19 cellular contexts compared by ENCODE assay signal in the genomic region with DNA sequence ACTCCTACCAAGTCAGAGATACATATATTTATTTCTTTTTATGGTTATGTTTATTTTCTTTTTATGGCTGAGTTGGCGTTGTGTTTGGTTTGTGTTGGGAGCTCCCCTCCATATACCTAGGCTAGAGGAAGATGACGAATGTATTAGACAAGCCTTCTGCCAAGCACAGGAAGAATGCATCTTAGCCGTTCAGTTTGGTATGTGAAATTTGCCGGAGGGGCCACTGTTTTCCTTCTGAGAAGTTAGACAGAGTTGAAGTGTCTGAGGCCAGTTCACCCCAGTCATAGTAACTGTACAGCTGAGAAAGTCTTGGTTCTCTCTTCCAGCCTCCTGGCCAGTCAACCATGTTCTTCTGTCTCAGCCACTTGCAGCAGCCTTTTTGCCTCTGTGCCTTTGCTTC. TPM values are rescaled to one million over a fixed set of nuclear protein-coding genes. Genes with fewer than 3 reads are reported as not detected.
DNase-seq lines count a peak whose midpoint lies in the region; ATAC-seq, FAIRE-seq and TF ChIP-seq lines count a peak whose summit lies in the region.
"Had no signal": no experiment of that assay in that cellular context is flagged by ENCODE, and none has a peak within 500 bp of the region (broad histone marks: within the 10 kb centered on the region; RNA-seq: fewer than 3 reads in every experiment).

No MANE protein-coding gene starts in this region.

- peaks cover 28% of the 10 kb centered on the region for H3K36me3 ChIP-seq in MG63
- H3K36me3 ChIP-seq in bronchial epithelial cell (ENCODE audit: control insufficient read depth, insufficient read depth, low read length): no peaks in the 10 kb centered on the region
- no peaks in the 10 kb centered on the region for H3K36me3 ChIP-seq in lower lobe of right lung
- H3K36me3 ChIP-seq: colonic mucosa, right atrium auricular region, thyroid gland had no signal

- H3K4me3 ChIP-seq in AG04449 (ENCODE audit: low read depth, low read length) (no peak overlapping the region), MG63 (no peak overlapping the region), bronchial epithelial cell (ENCODE audit: low read depth, low read length) (no peak overlapping the region), lower lobe of right lung (no peak overlapping the region)
- H3K4me3 ChIP-seq: A549, colonic mucosa, right atrium auricular region, thyroid gland had no signal

- H3K4me3 Mint-ChIP-seq in activated CD4-positive, alpha-beta T cell treated with anti-CD3 and anti-CD28 coated beads, Interleukin-2, amount 10 ng/mL, durations not matched to agents 24 days and 14 days: no peak overlapping the region
- H3K4me3 Mint-ChIP-seq: CD4-positive, alpha-beta memory T cell had no signal

- H3K4me1 ChIP-seq in lower lobe of right lung: peaks cover 48% of the 10 kb centered on the region
- H3K4me1 ChIP-seq: colonic mucosa had no signal

- H3K27me3 Mint-ChIP-seq in activated CD4-positive, alpha-beta T cell treated with anti-CD3 and anti-CD28 coated beads, Interleukin-2, amount 10 ng/mL, durations not matched to agents 24 days and 14 days: peaks cover 68% of the 10 kb centered on the region

- H3K27ac Mint-ChIP-seq in activated CD4-positive, alpha-beta T cell treated with anti-CD3 and anti-CD28 coated beads, Interleukin-2, amount 10 ng/mL, durations not matched to agents 24 days and 14 days: no peak overlapping the region
- H3K27ac Mint-ChIP-seq: CD4-positive, alpha-beta memory T cell had no signal

- H3K27me3 ChIP-seq in MG63 (no peaks in the 10 kb centered on the region), bronchial epithelial cell (ENCODE audit: control insufficient read depth, insufficient read depth, low read length) (no peaks in the 10 kb centered on the region), lower lobe of right lung (ENCODE audit: low read depth) (no peaks in the 10 kb centered on the region)
- H3K27me3 ChIP-seq: colonic mucosa, right atrium auricular region, thyroid gland had no signal

- no peaks in the 10 kb centered on the region for H3K4me1 Mint-ChIP-seq in activated CD4-positive, alpha-beta T cell treated with anti-CD3 and anti-CD28 coated beads, Interleukin-2, amount 10 ng/mL, durations not matched to agents 24 days and 14 days
- H3K4me1 Mint-ChIP-seq: CD4-positive, alpha-beta memory T cell had no signal

- intact Hi-C loops in activated CD4-positive, alpha-beta T cell treated with anti-CD3 and anti-CD28 coated beads, Interleukin-2, amount 10 ng/mL, durations not matched to agents 24 days and 14 days (cut with micrococcal nuclease): no loop called here
- intact Hi-C loops in lower lobe of right lung (cut with DNase I): no loop called here

- POLR2A ChIA-PET in AG04449 (lab: Yijun Ruan, JAX): interaction anchor here (0.7 to 1.5 kb wide), 3 partner anchors 11 to 66 kb away, joined by 3 to 4 read pairs (median 3); no protein-coding TSS in a partner anchor

- no peaks in the 10 kb centered on the region for H3K9me3 Mint-ChIP-seq in activated CD4-positive, alpha-beta T cell treated with anti-CD3 and anti-CD28 coated beads, Interleukin-2, amount 10 ng/mL, durations not matched to agents 24 days and 14 days

- no peak overlapping the region for H3K27ac ChIP-seq in lower lobe of right lung
- H3K27ac ChIP-seq: colonic mucosa, right atrium auricular region, thyroid gland had no signal

- CTCF ChIA-PET in AG04449 (lab: Yijun Ruan, JAX): interaction anchor here (1.4 kb wide), 2 partner anchors 9 to 163 kb away, joined by 3 to 4 read pairs; no protein-coding TSS in a partner anchor

- TF ChIP-seq CTCF in AG04449 (IDR thresholded peaks at IDR 0.05; ENCODE audit: insufficient read depth, low read length, missing control alignments) (no peak), bronchial epithelial cell (IDR thresholded peaks at IDR 0.05; ENCODE audit: insufficient read depth, low read length, severe bottlenecking) (no peak), lower lobe of right lung (IDR thresholded peaks at IDR 0.05) (no peak)

- peak; percentile 57 for DNase-seq in AG04449 (ENCODE audit: low read depth, low spot score)
- DNase-seq in MG63: peak; percentile 70
- peak; percentile 57 for DNase-seq in bronchial epithelial cell (ENCODE audit: low read depth)
- peak; percentile 92 for DNase-seq in iris pigment epithelial cell (ENCODE audit: low read depth)
- no peak for DNase-seq in stimulated activated naive CD4-positive, alpha-beta T cell treated with Interleukin-2 at 50 U/mL for 16 hours (lab: John Stamatoyannopoulos, UW)
- no peak for DNase-seq in activated CD4-positive, alpha-beta T cell treated with anti-CD3 and anti-CD28 coated beads, Interleukin-2, amount 10 ng/mL, durations not matched to agents 24 days and 14 days
- no peak for DNase-seq in ecto neural progenitor cell (ENCODE audit: low spot score)
- no peak for DNase-seq in lower lobe of right lung
- DNase-seq: activated CD4-positive, CD25-positive, alpha-beta regulatory T cell; activated naive CD4-positive, alpha-beta T cell treated with anti-CD3 and anti-CD28 coated beads, Interleukin-2, amount 50 U/mL, for 16 hours; CD4-positive, alpha-beta memory T cell; colonic mucosa; KBM-7; NCI-H446 treated with DMSO at 0.1 percent for 48 hours; stimulated activated CD4-positive, alpha-beta T cell treated with anti-CD3 and anti-CD28 coated beads, Interleukin-2, amount 100 ng/mL, for 48 hours; thyroid gland had no signal

- no peaks in the 10 kb centered on the region for H3K36me3 Mint-ChIP-seq in activated CD4-positive, alpha-beta T cell treated with anti-CD3 and anti-CD28 coated beads, Interleukin-2, amount 10 ng/mL, durations not matched to agents 24 days and 14 days (ENCODE audit: low read depth)
- H3K36me3 Mint-ChIP-seq: CD4-positive, alpha-beta memory T cell had no signal

- FAIRE-seq in bronchial epithelial cell (lab: Jason Lieb, UNC): no peak
- FAIRE-seq: A549, GM12891 had no signal

- H3K9me3 ChIP-seq in MG63 (no peaks in the 10 kb centered on the region), lower lobe of right lung (no peaks in the 10 kb centered on the region)
- H3K9me3 ChIP-seq: A549, colonic mucosa, right atrium auricular region, thyroid gland had no signal

- ATAC-seq in lower lobe of right lung: no peak

RNA-seq across cellular contexts. Expression of gene TEAD1, which starts 29.8 kb away (rescaled TPM):
- total RNA-seq in MG63 (2014; rRNA removed; shearing (Covaris generic); ENCODE audit: low replicate concordance): 16.9 and 17.5 TPM in 2 replicates
- total RNA-seq in bronchial epithelial cell: 17.6 and 18.7 TPM in 2 replicates
- 0.49 and 0.66 TPM in 2 replicates for total RNA-seq in activated CD4-positive, alpha-beta T cell treated with anti-CD3 and anti-CD28 coated beads, Interleukin-2, amount 10 ng/mL, durations not matched to agents 24 days and 14 days
- 51.9 TPM for total RNA-seq in lower lobe of right lung

Comparison
In these comparisons a context has a peak if more than half of its experiments do, and no peak if none do; other contexts are left out.
1. DNase-seq: peak in AG04449 (single experiment), MG63 (single experiment), bronchial epithelial cell (single experiment) and iris pigment epithelial cell (single experiment); none in stimulated activated naive CD4-positive, alpha-beta T cell treated with Interleukin-2 at 50 U/mL for 16 hours (single experiment), activated CD4-positive, alpha-beta T cell treated with anti-CD3 and anti-CD28 coated beads, Interleukin-2, amount 10 ng/mL, durations not matched to agents 24 days and 14 days (single experiment), ecto neural progenitor cell (single experiment) and lower lobe of right lung (single experiment).
2. RNA of gene TEAD1, which starts 29.8 kb away (total RNA-seq): 51.9 TPM in lower lobe of right lung (single experiment), 17.6 to 18.7 TPM in bronchial epithelial cell and 16.9 to 17.5 TPM in MG63; 0.49 to 0.66 TPM in activated CD4-positive, alpha-beta T cell treated with anti-CD3 and anti-CD28 coated beads, Interleukin-2, amount 10 ng/mL, durations not matched to agents 24 days and 14 days; every median in the first group is over 10 times any median in the second.